15 cellular contexts compared by ENCODE assay signal in genomic region chr21:17781524-17781923, GRCh38. TPM values are rescaled to one million over a fixed set of nuclear protein-coding genes. Genes with fewer than 3 reads are reported as not detected.
DNase-seq lines count a peak whose midpoint lies in the region; ATAC-seq and TF ChIP-seq lines count a peak whose summit lies in the region.
"Had no signal": no experiment of that assay in that cellular context is flagged by ENCODE, and none has a peak within 500 bp of the region (broad histone marks: within the 10 kb centered on the region; RNA-seq: fewer than 3 reads in every experiment).

No MANE protein-coding gene starts in this region.

- peaks cover 87% of the 10 kb centered on the region for H3K4me1 Mint-ChIP-seq in activated CD4-positive, alpha-beta T cell treated with anti-CD3 and anti-CD28 coated beads, Interleukin-2, amount 10 ng/mL, durations not matched to agents 7 days and 5 days
- H3K4me1 Mint-ChIP-seq in GM23338: peaks cover 17% of the 10 kb centered on the region
- H3K4me1 Mint-ChIP-seq in activated T-helper 1 cell treated with anti-CD3 and anti-CD28 coated beads, Interleukin-12 subunit alpha, Interleukin-12 subunit beta, Interleukin-2, Interleukin-4 antibody, amounts not matched to agents 30 ng/mL and 10 ng/mL and 1 ng/mL, durations not matched to agents 14 hours and 24 hours and 36 hours (ENCODE audit: low read depth): peaks cover 90% of the 10 kb centered on the region
- peaks cover 74 to 77% of the 10 kb centered on the region in 2 donors for H3K4me1 Mint-ChIP-seq in natural killer cell

- H3K36me3 ChIP-seq in GM23338 (ENCODE audit: insufficient read depth): peaks cover 8% of the 10 kb centered on the region; the same call in 1 of the 2 replicates

- H3K4me3 ChIP-seq in GM23338: no peak overlapping the region

- no peak for TF ChIP-seq CTCF in GM23338 (conservative IDR thresholded peaks at IDR 0.05; ENCODE audit: low read depth in 2 of 2)
- no peak for TF ChIP-seq CTCF in natural killer cell (IDR thresholded peaks at IDR 0.05)

- no peak for DNase-seq in activated CD4-positive, alpha-beta T cell treated with anti-CD3 and anti-CD28 coated beads, Interleukin-2, amount 10 ng/mL, durations not matched to agents 7 days and 5 days
- no peak for DNase-seq in activated CD4-positive, alpha-beta T cell treated with anti-CD3 and anti-CD28 coated beads for 48 hours
- DNase-seq in GM23338 (ENCODE audit: low spot score) (no peak), natural killer cell (no peak), Ammon's horn (ENCODE audit: low spot score) (no peak), NCI-H2227 (lab: John Stamatoyannopoulos, UW; ENCODE audit: unreplicated experiment) (no peak)
- no peak for DNase-seq in activated T-helper 1 cell treated with anti-CD3 and anti-CD28 coated beads, Interleukin-12 subunit alpha, Interleukin-12 subunit beta, Interleukin-2, Interleukin-4 antibody, amounts not matched to agents 30 ng/mL and 10 ng/mL and 1 ng/mL, durations not matched to agents 14 hours and 24 hours and 36 hours (ENCODE audit: low spot score)
- DNase-seq: activated CD4-positive, CD25-positive, alpha-beta regulatory T cell; anterior cingulate cortex; islet precursor cell; mammary epithelial cell; NCI-H1436; right cardiac atrium had no signal

- no peaks in the 10 kb centered on the region for H3K79me2 ChIP-seq in GM23338 (replicated peaks; ENCODE audit: insufficient read depth)

- H3K9me3 Mint-ChIP-seq in activated CD4-positive, alpha-beta T cell treated with anti-CD3 and anti-CD28 coated beads, Interleukin-2, amount 10 ng/mL, durations not matched to agents 7 days and 5 days: peaks cover 15% of the 10 kb centered on the region
- peaks cover 5% of the 10 kb centered on the region; the same call in 2 of the 3 replicates for H3K9me3 Mint-ChIP-seq in GM23338
- peaks cover 3% of the 10 kb centered on the region for H3K9me3 Mint-ChIP-seq in activated T-helper 1 cell treated with anti-CD3 and anti-CD28 coated beads, Interleukin-12 subunit alpha, Interleukin-12 subunit beta, Interleukin-2, Interleukin-4 antibody, amounts not matched to agents 30 ng/mL and 10 ng/mL and 1 ng/mL, durations not matched to agents 14 hours and 24 hours and 36 hours
- H3K9me3 Mint-ChIP-seq in natural killer cell: no peaks in the 10 kb centered on the region

- intact Hi-C loops in activated T-helper 1 cell treated with anti-CD3 and anti-CD28 coated beads, Interleukin-12 subunit alpha, Interleukin-12 subunit beta, Interleukin-2, Interleukin-4 antibody, amounts not matched to agents 30 ng/mL and 10 ng/mL and 1 ng/mL, durations not matched to agents 14 hours and 24 hours and 36 hours (cut with micrococcal nuclease): loop anchor here (5.0 kb wide), 1 partner anchor 471 kb away; no protein-coding TSS in a partner anchor
- intact Hi-C loops in natural killer cell (cut with micrococcal nuclease): loop anchor here (5.0 kb wide), 1 partner anchor 169 kb away; the partner anchor contains the start of gene BTG3

- H3K27ac ChIP-seq in GM23338 (ENCODE audit: low read depth): no peak overlapping the region
- H3K27ac ChIP-seq: RWPE1 had no signal

- H3F3A ChIP-seq in GM23338 (replicated peaks; ENCODE audit: low read depth): no peaks in the 10 kb centered on the region

- H3K4me3 Mint-ChIP-seq in activated CD4-positive, alpha-beta T cell treated with anti-CD3 and anti-CD28 coated beads, Interleukin-2, amount 10 ng/mL, durations not matched to agents 7 days and 5 days: no peak overlapping the region
- no peak overlapping the region for H3K4me3 Mint-ChIP-seq in GM23338
- H3K4me3 Mint-ChIP-seq in activated T-helper 1 cell treated with anti-CD3 and anti-CD28 coated beads, Interleukin-12 subunit alpha, Interleukin-12 subunit beta, Interleukin-2, Interleukin-4 antibody, amounts not matched to agents 30 ng/mL and 10 ng/mL and 1 ng/mL, durations not matched to agents 14 hours and 24 hours and 36 hours: peak overlapping the region; percentile 67
- peak overlapping the region; percentile 51 for H3K4me3 Mint-ChIP-seq in natural killer cell

- H2AFZ ChIP-seq in GM23338: no peak overlapping the region

- peak overlapping the region; percentile 35; the same call in 1 of the 2 replicates for H3K4me2 ChIP-seq in GM23338

- no peaks in the 10 kb centered on the region for H4K20me1 ChIP-seq in GM23338 (replicated peaks; ENCODE audit: insufficient read depth)

- peaks cover 19% of the 10 kb centered on the region for H3K4me1 ChIP-seq in GM23338 (ENCODE audit: insufficient read depth)

- H3K27me3 ChIP-seq in GM23338 (ENCODE audit: insufficient read depth): no peaks in the 10 kb centered on the region

- peak; percentile 54 for ATAC-seq in GM23338
- no peak for ATAC-seq in natural killer cell
- ATAC-seq in GM21526 (IDR thresholded peaks at IDR 0.05; ENCODE audit: low FRiP score, unreplicated experiment): no peak
- ATAC-seq: right cardiac atrium had no signal

- POLR2A ChIA-PET in activated CD4-positive, alpha-beta T cell treated with anti-CD3 and anti-CD28 coated beads, Interleukin-2, amount 10 ng/mL, durations not matched to agents 7 days and 5 days (lab: Charles Lee): interaction anchor here (1.3 kb wide), 1 partner anchor 37 kb away, joined by 3 read pairs; the partner anchor contains the start of gene C21orf91

- peaks cover 3% of the 10 kb centered on the region for H3K9me2 ChIP-seq in GM23338 (ENCODE audit: insufficient read depth)

- H3K27ac Mint-ChIP-seq in activated CD4-positive, alpha-beta T cell treated with anti-CD3 and anti-CD28 coated beads, Interleukin-2, amount 10 ng/mL, durations not matched to agents 7 days and 5 days: peak overlapping the region; percentile 86
- H3K27ac Mint-ChIP-seq in GM23338 (no peak overlapping the region), natural killer cell (peak overlapping the region; percentile 91 to 92)
- peak overlapping the region; percentile 93 for H3K27ac Mint-ChIP-seq in activated T-helper 1 cell treated with anti-CD3 and anti-CD28 coated beads, Interleukin-12 subunit alpha, Interleukin-12 subunit beta, Interleukin-2, Interleukin-4 antibody, amounts not matched to agents 30 ng/mL and 10 ng/mL and 1 ng/mL, durations not matched to agents 14 hours and 24 hours and 36 hours

- no peaks in the 10 kb centered on the region for H3K27me3 Mint-ChIP-seq in activated CD4-positive, alpha-beta T cell treated with anti-CD3 and anti-CD28 coated beads, Interleukin-2, amount 10 ng/mL, durations not matched to agents 7 days and 5 days
- no peaks in the 10 kb centered on the region for H3K27me3 Mint-ChIP-seq in GM23338 (ENCODE audit: insufficient read depth, low read depth, poor library complexity)
- H3K27me3 Mint-ChIP-seq in activated T-helper 1 cell treated with anti-CD3 and anti-CD28 coated beads, Interleukin-12 subunit alpha, Interleukin-12 subunit beta, Interleukin-2, Interleukin-4 antibody, amounts not matched to agents 30 ng/mL and 10 ng/mL and 1 ng/mL, durations not matched to agents 14 hours and 24 hours and 36 hours (ENCODE audit: insufficient read depth): no peaks in the 10 kb centered on the region
- no peaks in the 10 kb centered on the region for H3K27me3 Mint-ChIP-seq in natural killer cell (ENCODE audit: low read depth in 2 of 2)

- H3K36me3 Mint-ChIP-seq in activated CD4-positive, alpha-beta T cell treated with anti-CD3 and anti-CD28 coated beads, Interleukin-2, amount 10 ng/mL, durations not matched to agents 7 days and 5 days (ENCODE audit: low read depth): peaks cover 58% of the 10 kb centered on the region
- H3K36me3 Mint-ChIP-seq in GM23338 (ENCODE audit: low read depth) (peaks cover 43% of the 10 kb centered on the region), natural killer cell (peaks cover 9% of the 10 kb centered on the region)
- peaks cover 49% of the 10 kb centered on the region for H3K36me3 Mint-ChIP-seq in activated T-helper 1 cell treated with anti-CD3 and anti-CD28 coated beads, Interleukin-12 subunit alpha, Interleukin-12 subunit beta, Interleukin-2, Interleukin-4 antibody, amounts not matched to agents 30 ng/mL and 10 ng/mL and 1 ng/mL, durations not matched to agents 14 hours and 24 hours and 36 hours (ENCODE audit: low read depth)

- CTCF ChIA-PET in activated CD4-positive, alpha-beta T cell treated with anti-CD3 and anti-CD28 coated beads, Interleukin-2, amount 10 ng/mL, durations not matched to agents 7 days and 5 days (lab: Charles Lee): interaction anchor here (0.9 to 2.1 kb wide), 6 partner anchors 9 to 29 kb away, joined by 3 to 5 read pairs (median 4); no protein-coding TSS in a partner anchor

TF ChIP-seq in GM23338, 12 proteins besides CTCF, POLR2A, EP300 and RAD21:
- TF ChIP-seq, protein P1, sequence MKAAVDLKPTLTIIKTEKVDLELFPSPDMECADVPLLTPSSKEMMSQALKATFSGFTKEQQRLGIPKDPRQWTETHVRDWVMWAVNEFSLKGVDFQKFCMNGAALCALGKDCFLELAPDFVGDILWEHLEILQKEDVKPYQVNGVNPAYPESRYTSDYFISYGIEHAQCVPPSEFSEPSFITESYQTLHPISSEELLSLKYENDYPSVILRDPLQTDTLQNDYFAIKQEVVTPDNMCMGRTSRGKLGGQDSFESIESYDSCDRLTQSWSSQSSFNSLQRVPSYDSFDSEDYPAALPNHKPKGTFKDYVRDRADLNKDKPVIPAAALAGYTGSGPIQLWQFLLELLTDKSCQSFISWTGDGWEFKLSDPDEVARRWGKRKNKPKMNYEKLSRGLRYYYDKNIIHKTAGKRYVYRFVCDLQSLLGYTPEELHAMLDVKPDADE (IDR thresholded peaks at IDR 0.05): no peak

RNA-seq across cellular contexts. Expression of gene C21orf91, which starts 37.6 kb away (rescaled TPM):
- 10 to 100 TPM; 41.5 to 56.3 TPM for total RNA-seq in activated CD4-positive, alpha-beta T cell treated with anti-CD3 and anti-CD28 coated beads, Interleukin-2, amount 10 ng/mL, durations not matched to agents 7 days and 5 days
- total RNA-seq in GM23338 (2014; rRNA removed; shearing (Covaris generic)): 18.6 and 20.0 TPM in 2 replicates
- polyA plus RNA-seq in GM23338 (2016; fragmentation: Nextera tagmentation; extraction: Ambion mirVana): 7.3 and 10.9 TPM in 2 replicates
- total RNA-seq in activated T-helper 1 cell treated with anti-CD3 and anti-CD28 coated beads, Interleukin-12 subunit alpha, Interleukin-12 subunit beta, Interleukin-2, Interleukin-4 antibody, amounts not matched to agents 30 ng/mL and 10 ng/mL and 1 ng/mL, durations not matched to agents 14 hours and 24 hours and 36 hours: 45.4 and 49.2 TPM in 2 replicates
- 10 to 100 TPM; 40.9 to 59.4 (median 46.4) TPM for total RNA-seq in natural killer cell

Comparison
In these comparisons a context has a peak if more than half of its experiments do, and no peak if none do; other contexts are left out.
1. H3K4me3 Mint-ChIP-seq: peak in activated T-helper 1 cell treated with anti-CD3 and anti-CD28 coated beads, Interleukin-12 subunit alpha, Interleukin-12 subunit beta, Interleukin-2, Interleukin-4 antibody, amounts not matched to agents 30 ng/mL and 10 ng/mL and 1 ng/mL, durations not matched to agents 14 hours and 24 hours and 36 hours (single experiment) and natural killer cell (single experiment); none in activated CD4-positive, alpha-beta T cell treated with anti-CD3 and anti-CD28 coated beads, Interleukin-2, amount 10 ng/mL, durations not matched to agents 7 days and 5 days (single experiment) and GM23338 (single experiment).